In genomic region chr1:86191958-86192357, GRCh38 we compare ENCODE assay signal across 16 cellular contexts. TPM values are rescaled to one million over a fixed set of nuclear protein-coding genes. Genes with fewer than 3 reads are reported as not detected.
DNase-seq lines count a peak whose midpoint lies in the region; ATAC-seq and TF ChIP-seq lines count a peak whose summit lies in the region.
"Had no signal": no experiment of that assay in that cellular context is flagged by ENCODE, and none has a peak within 500 bp of the region (broad histone marks: within the 10 kb centered on the region; RNA-seq: fewer than 3 reads in every experiment).

No MANE protein-coding gene starts in this region.

- DNase-seq in ELF-1 (ENCODE audit: low read depth, low spot score), result peak; percentile 32
- peak; percentile 55 for DNase-seq in IMR-90
- no peak for DNase-seq in esophagus muscularis mucosa (ENCODE audit: extremely low spot score)
- peak; percentile 14 for DNase-seq in iPS-NIHi11 (ENCODE audit: low spot score)
- DNase-seq in hepatocyte (ENCODE audit: low spot score), result no peak
- no peak for DNase-seq in HEK293T (ENCODE audit: extremely low spot score)
- no peak for DNase-seq in heart left ventricle
- DNase-seq: 8988T; AML-193; Caco-2; CD8-positive, alpha-beta memory T cell; DND-41 had no signal

- H3K14ac ChIP-seq in IMR-90 (replicated peaks; ENCODE audit: low read depth, low read length), result 0 out of 2 replicates have a peak overlapping the region, but pooled peaks have one; percentile 32

- no peak overlapping the region; the same call in 1 of the 2 replicates for H4K91ac ChIP-seq in IMR-90 (ENCODE audit: insufficient read depth, low read depth, low read length)

- intact Hi-C loops in IMR-90 (cut with micrococcal nuclease), result no loop called here
- intact Hi-C loops in esophagus muscularis mucosa (cut with DNase I), result no loop called here
- intact Hi-C loops in heart left ventricle (cut with DNase I), result no loop called here

- no peak overlapping the region for H3K4ac ChIP-seq in IMR-90 (ENCODE audit: low read depth, low read length)

- no peaks in the 10 kb centered on the region for H3K9me3 ChIP-seq in IMR-90 (ENCODE audit: control insufficient read depth, insufficient read depth, low read length)
- H3K9me3 ChIP-seq in esophagus muscularis mucosa, result no peaks in the 10 kb centered on the region
- H3K9me3 ChIP-seq in hepatocyte (ENCODE audit: low read depth), result no peaks in the 10 kb centered on the region
- H3K9me3 ChIP-seq in heart left ventricle, result no peaks in the 10 kb centered on the region
- H3K9me3 ChIP-seq: BLaER1, Caco-2 had no signal

- no peak overlapping the region for H3K18ac ChIP-seq in IMR-90 (ENCODE audit: low read depth, low read length)

- H3K4me1 ChIP-seq in IMR-90 (ENCODE audit: control insufficient read depth, insufficient read depth, low read length), result no peaks in the 10 kb centered on the region
- peaks cover 0 to 44% (median 22%) of the 10 kb centered on the region in 4 donors for H3K4me1 ChIP-seq in esophagus muscularis mucosa
- H3K4me1 ChIP-seq in hepatocyte (ENCODE audit: insufficient read depth), result peaks cover 10% of the 10 kb centered on the region
- H3K4me1 ChIP-seq in heart left ventricle, result no peaks in the 10 kb centered on the region
- H3K4me1 ChIP-seq: BLaER1, Caco-2 had no signal

- no peaks in the 10 kb centered on the region for H3K36me3 ChIP-seq in IMR-90 (ENCODE audit: control insufficient read depth, insufficient read depth, low read length)
- H3K36me3 ChIP-seq in esophagus muscularis mucosa, result no peaks in the 10 kb centered on the region
- no peaks in the 10 kb centered on the region for H3K36me3 ChIP-seq in hepatocyte (replicated peaks; ENCODE audit: insufficient read depth, low read depth)
- no peaks in the 10 kb centered on the region for H3K36me3 ChIP-seq in heart left ventricle
- H3K36me3 ChIP-seq: BLaER1 had no signal

- no peak overlapping the region for H3K4me3 ChIP-seq in IMR-90 (ENCODE audit: insufficient read depth, low read depth, low read length)
- no peak overlapping the region for H3K4me3 ChIP-seq in esophagus muscularis mucosa
- no peak overlapping the region for H3K4me3 ChIP-seq in hepatocyte
- no peak overlapping the region for H3K4me3 ChIP-seq in heart left ventricle
- H3K4me3 ChIP-seq: BLaER1, K562 had no signal

- ATAC-seq in IMR-90 (ENCODE audit: low read depth) (peak; percentile 53), HG03159 (IDR thresholded peaks at IDR 0.05; ENCODE audit: unreplicated experiment) (no peak), heart left ventricle (no peak)
- ATAC-seq: HCT116, K562 had no signal

- H3K9me1 ChIP-seq in IMR-90 (ENCODE audit: insufficient read depth, low read length), result no peaks in the 10 kb centered on the region

- no peak overlapping the region for H4K5ac ChIP-seq in IMR-90 (ENCODE audit: low read depth, low read length)

- in situ Hi-C loops in IMR-90 (cut with MboI; ENCODE audit: low sequenced_read_pairs), result no loop called here

- CTCF ChIA-PET in IMR-90 (lab: Yijun Ruan, JAX), result no interaction called here
- CTCF ChIA-PET in HEK293T (lab: Yijun Ruan, JAX), result no interaction called here

- H3K9me2 ChIP-seq in hepatocyte (replicated peaks; ENCODE audit: insufficient read depth), result no peaks in the 10 kb centered on the region

- dilution Hi-C loops in IMR-90 (cut with HindIII; ENCODE audit: low sequenced_read_pairs, unreplicated experiment), result no loop called here

- H3K4me2 ChIP-seq in IMR-90 (ENCODE audit: low read depth, low read length), result no peak overlapping the region
- H3K4me2 ChIP-seq in hepatocyte, result no peak overlapping the region
- H3K4me2 ChIP-seq: BLaER1 had no signal

- H2AFZ ChIP-seq in IMR-90 (replicated peaks; ENCODE audit: low read length, poor library complexity) (peak overlapping the region; percentile 36), hepatocyte (no peak overlapping the region)

- H4K8ac ChIP-seq in IMR-90 (ENCODE audit: low read depth in 2 of 2, low read length in 2 of 2), result no peak overlapping the region

- no CpG with 5 or more reads among the region's 4 CpGs for WGBS in IMR-90 (ENCODE audit: extremely low coverage in 2 of 2, insufficient read length in 1 of 2), 2 experiments
- WGBS in esophagus muscularis mucosa, result 34% methylated on average over 4 of the region's 4 CpGs
- WGBS in hepatocyte (ENCODE audit: low lambda C conversion rate, missing lambda C conversion rate), result 78% methylated on average over 4 of the region's 4 CpGs
- WGBS in heart left ventricle, 4 donors, result 70 to 80% (median 76%) methylated on average over 4 of the region's 4 CpGs

- POLR2A ChIA-PET in IMR-90 (lab: Charles Lee; ENCODE audit: unreplicated experiment) (no interaction called here), HEK293T (lab: Yijun Ruan, JAX) (no interaction called here)

- no peak overlapping the region for H3K56ac ChIP-seq in IMR-90 (ENCODE audit: extremely low read depth, insufficient read depth, low read length)

- H3K27me3 ChIP-seq in IMR-90 (ENCODE audit: control insufficient read depth, insufficient read depth, low read length), result no peaks in the 10 kb centered on the region
- no peaks in the 10 kb centered on the region for H3K27me3 ChIP-seq in esophagus muscularis mucosa
- H3K27me3 ChIP-seq in hepatocyte, result no peaks in the 10 kb centered on the region
- H3K27me3 ChIP-seq in heart left ventricle, result no peaks in the 10 kb centered on the region
- H3K27me3 ChIP-seq: BLaER1 had no signal

- H2AK9ac ChIP-seq in IMR-90 (replicated peaks; ENCODE audit: low read depth, low read length, poor library complexity), result no peak overlapping the region

- TF ChIP-seq CTCF in IMR-90 (conservative IDR thresholded peaks at IDR 0.05; ENCODE audit: low read depth, low read length) (no peak), esophagus muscularis mucosa (IDR thresholded peaks at IDR 0.05) (no peak), hepatocyte (IDR thresholded peaks at IDR 0.05; ENCODE audit: poor library complexity) (no peak), heart left ventricle (IDR thresholded peaks at IDR 0.05) (no peak)

- no peaks in the 10 kb centered on the region for H3K79me2 ChIP-seq in hepatocyte

- no peak overlapping the region for H2BK15ac ChIP-seq in IMR-90 (ENCODE audit: low read depth, low read length)

- no peak overlapping the region for H2BK20ac ChIP-seq in IMR-90 (ENCODE audit: low read depth, low read length)

- H3K23ac ChIP-seq in IMR-90 (ENCODE audit: low read depth, low read length), result no peak overlapping the region

- no peak overlapping the region for H3K9ac ChIP-seq in IMR-90 (ENCODE audit: low read depth, low read length)
- H3K9ac ChIP-seq: BLaER1 had no signal

- H2AK5ac ChIP-seq in IMR-90 (ENCODE audit: low read depth, low read length), result no peak overlapping the region

- H3K79me1 ChIP-seq in IMR-90 (ENCODE audit: low read depth in 1 of 2, low read length in 2 of 2), result no peaks in the 10 kb centered on the region

- TF ChIP-seq EP300 in esophagus muscularis mucosa (IDR thresholded peaks at IDR 0.05), result no peak

- no peak overlapping the region; the same call in 1 of the 2 replicates for H2BK120ac ChIP-seq in IMR-90 (ENCODE audit: low read depth, low read length)

- no TSS peak for BruUV-seq in IMR-90 (replicated peaks; lab: Mats Ljungman, UMichigan)

- H4K20me1 ChIP-seq in IMR-90 (ENCODE audit: insufficient read depth, low read length) (no peaks in the 10 kb centered on the region), hepatocyte (ENCODE audit: insufficient read depth, poor library complexity, severe bottlenecking) (no peaks in the 10 kb centered on the region)
- H4K20me1 ChIP-seq: BLaER1 had no signal

- no peak overlapping the region for H3K27ac ChIP-seq in IMR-90 (ENCODE audit: insufficient read depth, low read length)
- peak overlapping the region in 3 of 4 donors; percentile 25 to 44 (median 44) for H3K27ac ChIP-seq in esophagus muscularis mucosa (replicated peaks in 1 of 4)
- H3K27ac ChIP-seq in hepatocyte, result no peak overlapping the region
- no peak overlapping the region for H3K27ac ChIP-seq in heart left ventricle
- H3K27ac ChIP-seq: BLaER1 had no signal

- TF ChIP-seq RAD21 in IMR-90 (IDR thresholded peaks at IDR 0.05; ENCODE audit: low read length), result no peak

- H2BK5ac ChIP-seq in IMR-90 (ENCODE audit: low read depth, low read length, poor library complexity, severe bottlenecking), result no peak overlapping the region

- TF ChIP-seq POLR2A in IMR-90 (IDR thresholded peaks at IDR 0.05; ENCODE audit: low read depth, low read length), result no peak
- no peak for TF ChIP-seq POLR2A in esophagus muscularis mucosa (IDR thresholded peaks at IDR 0.05; ENCODE audit: low read depth)
- no peak for TF ChIP-seq POLR2A in heart left ventricle (IDR thresholded peaks at IDR 0.05)

TF ChIP-seq in IMR-90, 13 proteins besides CTCF, POLR2A, EP300 and RAD21:
- TF ChIP-seq CEBPB (IDR thresholded peaks at IDR 0.05; ENCODE audit: low read depth, low read length) (peak; percentile 19; the same call in 1 of the 2 replicates), ELK1 (IDR thresholded peaks at IDR 0.05; ENCODE audit: borderline replicate concordance, low read depth, low read length) (no peak)

TF ChIP-seq in HEK293T, 16 proteins besides CTCF, POLR2A, EP300 and RAD21 (continues in another document):
- TF ChIP-seq FOXK2 (IDR thresholded peaks at IDR 0.05), result no peak
- no peak for TF ChIP-seq FOXM1 (IDR thresholded peaks at IDR 0.05; ENCODE audit: borderline replicate concordance)
- TF ChIP-seq CTBP1 (IDR thresholded peaks at IDR 0.05; ENCODE audit: borderline replicate concordance), result no peak
- TF ChIP-seq SUZ12 (IDR thresholded peaks at IDR 0.05), result no peak
- no peak for TF ChIP-seq BHLHE40 (IDR thresholded peaks at IDR 0.05; ENCODE audit: borderline replicate concordance)
- no peak for TF ChIP-seq HDGF (IDR thresholded peaks at IDR 0.05; ENCODE audit: borderline replicate concordance)
- TF ChIP-seq FOXA1 (IDR thresholded peaks at IDR 0.05), result no peak
- no peak for TF ChIP-seq ELF4 (IDR thresholded peaks at IDR 0.05)
- TF ChIP-seq PKNOX1 (IDR thresholded peaks at IDR 0.05), result no peak
- TF ChIP-seq LEF1 (IDR thresholded peaks at IDR 0.05; ENCODE audit: borderline replicate concordance), result no peak
- TF ChIP-seq SP1 (IDR thresholded peaks at IDR 0.05), result no peak

RNA-seq across cellular contexts. Expression of gene COL24A1, which starts 35.4 kb away (rescaled TPM):
- total RNA-seq in IMR-90 (2012; rRNA removed) (1.4 and 2.5 TPM in 2 replicates), esophagus muscularis mucosa (1 to 10 TPM; 3.7 to 5.3 (median 4.4) TPM), hepatocyte (2.7 and 3.3 TPM in 2 replicates), heart left ventricle (1 to 10 TPM in 3 of 9 donors, under 1 TPM in 6; 0.16 to 2.8 (median 0.47) TPM)
- polyA plus RNA-seq in IMR-90 (2012; rRNA removed) (1.4 and 2.2 TPM in 2 replicates), hepatocyte (2.4 and 3.2 TPM in 2 replicates), heart left ventricle (under 1 TPM; 0.07 to 0.23 TPM)
- polyA plus RNA-seq in IMR-90 (2012; cell fraction: cytosol; rRNA removed), result 0.28 and 0.66 TPM in 2 replicates
- polyA plus RNA-seq in IMR-90 (2012; cell fraction: nucleus; rRNA removed; ENCODE audit: low replicate concordance), result 2.2 and 6.9 TPM in 2 replicates
- total RNA-seq: CD8-positive, alpha-beta memory T cell had no signal
- polyA plus RNA-seq: CD8-positive, alpha-beta memory T cell had no signal

Comparison
In these comparisons a context has a peak if more than half of its experiments do, and no peak if none do; other contexts are left out.
1. DNase-seq: peak in ELF-1 (single experiment), IMR-90 (single experiment) and iPS-NIHi11 (single experiment); none in esophagus muscularis mucosa (single experiment), hepatocyte (single experiment), HEK293T (single experiment) and heart left ventricle (0 of 5).
2. H3K27ac ChIP-seq: peak in esophagus muscularis mucosa (3 of 4); none in IMR-90 (single experiment), hepatocyte (single experiment) and heart left ventricle (0 of 12).